8 cellular contexts compared by ENCODE assay signal in genomic region chr20:31738729-31739549, GRCh38. TPM values are rescaled to one million over a fixed set of nuclear protein-coding genes. Genes with fewer than 3 reads are reported as not detected.
DNase-seq lines count a peak whose midpoint lies in the region; ATAC-seq and TF ChIP-seq lines count a peak whose summit lies in the region.

Gene TPX2 (plus strand): TSS chr20:31739290. CDS start chr20:31757477, 18,187 bp downstream.

- H3K27me3 ChIP-seq in PC-3 (ENCODE audit: low read length) (no peaks in the 10 kb centered on the region), esophagus (ENCODE audit: control insufficient read depth in 1 of 2, insufficient read depth in 2 of 2, low read length in 2 of 2) (no peaks in the 10 kb centered on the region), mucosa of stomach (ENCODE audit: control insufficient read depth, insufficient read depth, low read length) (no peaks in the 10 kb centered on the region)

- TF ChIP-seq CTCF in PC-3 (conservative IDR thresholded peaks at IDR 0.05; ENCODE audit: low read depth, low read length) = peak; percentile 26; the same call in 1 of the 2 replicates

- CTCF ChIA-PET in PC-3 (lab: Charles Lee) = interaction anchor here (0.7 to 1.5 kb wide), 3 partner anchors 15 to 98 kb away, joined by 3 to 11 read pairs (median 5); no protein-coding TSS in a partner anchor

- H3K9me3 ChIP-seq in PC-3 (ENCODE audit: low read length) (no peaks in the 10 kb centered on the region), esophagus (ENCODE audit: control insufficient read depth in 2 of 2, insufficient read depth in 1 of 2, low read depth in 1 of 2, low read length in 1 of 2) (no peaks in the 10 kb centered on the region), mucosa of stomach (ENCODE audit: control insufficient read depth, low read length) (no peaks in the 10 kb centered on the region)

- POLR2A ChIA-PET in PC-3 (lab: Charles Lee; ENCODE audit: unreplicated experiment) = interaction anchor here (0.6 to 1.1 kb wide), 3 partner anchors 10 to 135 kb away, joined by 3 to 4 read pairs (median 3); no protein-coding TSS in a partner anchor

- peaks cover 4% of the 10 kb centered on the region; the same call in 1 of the 2 replicates for H4K20me1 ChIP-seq in PC-3 (ENCODE audit: low read length)

- peak; percentile 99 for DNase-seq in DMS79 treated with DMSO at 0.1 percent for 48 hours (lab: John Stamatoyannopoulos, UW)
- peak; percentile 98 for DNase-seq in KBM-7
- peak; percentile 98 for DNase-seq in PC-3
- DNase-seq in activated T-cell treated with anti-CD3 and anti-CD28 coated beads for 48 hours (ENCODE audit: low read depth) = peak; percentile 83
- DNase-seq in stimulated activated CD8-positive, alpha-beta memory T cell treated with anti-CD3 and anti-CD28 coated beads, Interleukin-7, amount 100 ng/mL, for 24 hours (ENCODE audit: low read depth) = peak; percentile 63

- peaks cover 61% of the 10 kb centered on the region for H3K79me2 ChIP-seq in PC-3 (ENCODE audit: low read length)

- H3K27ac ChIP-seq in PC-3 (ENCODE audit: low read length) (peak within 1 kb of the TSS; percentile 75), esophagus (ENCODE audit: low read depth in 2 of 2, low read length in 1 of 2) (peak within 1 kb of the TSS; percentile 74 to 88)

- ATAC-seq in GM21717 (IDR thresholded peaks at IDR 0.05; ENCODE audit: unreplicated experiment) = peak; percentile 94
- ATAC-seq in PC-3 = peak; percentile 96

- in situ Hi-C loops in KBM-7 (cut with MboI; ENCODE audit: low pct_unique_long_range_greater_than_20kb, low sequenced_read_pairs) = no loop called here

- H3K4me3 ChIP-seq in PC-3 (ENCODE audit: low read length) = peak within 1 kb of the TSS; percentile 84
- peak within 1 kb of the TSS; percentile 77 to 90 for H3K4me3 ChIP-seq in esophagus (ENCODE audit: low read depth in 1 of 2, low read length in 2 of 2)
- peak within 1 kb of the TSS; percentile 32 for H3K4me3 ChIP-seq in mucosa of stomach (ENCODE audit: low read length)

- H3K36me3 ChIP-seq in PC-3 (ENCODE audit: low read depth, low read length) (peaks cover 7% of the 10 kb centered on the region; the same call in 1 of the 2 replicates), esophagus (ENCODE audit: control insufficient read depth in 2 of 2, insufficient read depth in 2 of 2, low read length in 1 of 2) (no peaks in the 10 kb centered on the region), mucosa of stomach (ENCODE audit: control insufficient read depth, insufficient read depth, low read length) (no peaks in the 10 kb centered on the region)

- no TSS peak for BruUV-seq in PC-3 (replicated peaks; lab: Mats Ljungman, UMichigan)

- H3K9ac ChIP-seq in PC-3 (ENCODE audit: low read length) (peak within 1 kb of the TSS; percentile 90), mucosa of stomach (ENCODE audit: low read length) (peak within 1 kb of the TSS; percentile 82)

- intact Hi-C loops in PC-3 (cut with micrococcal nuclease) = no loop called here

- H3K4me1 ChIP-seq in PC-3 (ENCODE audit: insufficient read depth, low read length) = peaks cover 16% of the 10 kb centered on the region; the same call in 1 of the 2 replicates
- H3K4me1 ChIP-seq in esophagus (ENCODE audit: control insufficient read depth in 2 of 2, insufficient read depth in 2 of 2, low read length in 1 of 2) = no peaks in the 10 kb centered on the region
- no peaks in the 10 kb centered on the region for H3K4me1 ChIP-seq in mucosa of stomach (ENCODE audit: control insufficient read depth, insufficient read depth, low read length)

- H3F3A ChIP-seq in PC-3 (ENCODE audit: low read length, unreplicated experiment) = no peaks in the 10 kb centered on the region

- H3K4me2 ChIP-seq in PC-3 (ENCODE audit: low read length) = peak within 1 kb of the TSS; percentile 92

- H3K9me2 ChIP-seq in PC-3 (replicated peaks; ENCODE audit: low read length) = no peaks in the 10 kb centered on the region

- 0 to 1% methylated on average over 54 of the region's 54 CpGs for WGBS in esophagus, 2 donors

- H2AFZ ChIP-seq in PC-3 (ENCODE audit: low read length) = peak within 1 kb of the TSS; percentile 86

RNA-seq across cellular contexts. Expression of gene TPX2, which starts in this region (rescaled TPM):
- 128 and 151 TPM in 2 replicates for total RNA-seq in PC-3 (2014; rRNA removed)
- polyA plus RNA-seq in esophagus = 10 to 100 TPM in 1 of 2 donors, 1 to 10 TPM in 1; 9.1 to 13.6 TPM

Comparison
In these comparisons a context has a peak if more than half of its experiments do, and no peak if none do; other contexts are left out.
1. Peak in every context shown above with its lines: DNase-seq, ATAC-seq, H3K4me3 ChIP-seq and H3K27ac ChIP-seq.
2. H3K4me3 ChIP-seq: peak in every context shown above with its lines; median percentile 84 in PC-3; 84 in esophagus; 32 in mucosa of stomach.